In genomic region chr3:8639585-8639984, GRCh38 we compare ENCODE assay signal across 30 cellular contexts. TPM values are rescaled to one million over a fixed set of nuclear protein-coding genes. Genes with fewer than 3 reads are reported as not detected.
"Had no signal": no experiment of that assay in that cellular context is flagged by ENCODE, and none has a peak within 500 bp of the region (broad histone marks: within the 10 kb centered on the region; RNA-seq: fewer than 3 reads in every experiment).

No MANE protein-coding gene starts in this region.

- H3K4me3 ChIP-seq: ascending aorta, breast epithelium, cardiac muscle cell, colonic mucosa, esophagus muscularis mucosa, gastrocnemius medialis, heart left ventricle had no signal

- H3K4me1 ChIP-seq: ascending aorta, breast epithelium, colonic mucosa, esophagus muscularis mucosa, foreskin keratinocyte had no signal

- DNase-seq: activated CD4-positive, alpha-beta memory T cell treated with anti-CD3 and anti-CD28 coated beads for 36 hours; activated CD4-positive, alpha-beta T cell treated with anti-CD3 and anti-CD28 coated beads for 36 hours; activated CD4-positive, alpha-beta T cell treated with anti-CD3 and anti-CD28 coated beads, Interleukin-2, amount 10 ng/mL, durations not matched to agents 24 days and 14 days; activated CD4-positive, CD25-positive, alpha-beta regulatory T cell; activated CD4-positive, CD25-positive, alpha-beta regulatory T cell treated with anti-CD3 and anti-CD28 coated beads, Interleukin-2, amount 50 U/mL, for 72 hours; activated CD8-positive, alpha-beta memory T cell treated with anti-CD3 and anti-CD28 coated beads, Interleukin-2, amount 50 U/mL, for 48 hours; activated CD8-positive, alpha-beta T cell treated with anti-CD3 and anti-CD28 coated beads, Interleukin-2, amount 10 ng/mL, durations not matched to agents 7 days and 5 days; activated gamma-delta T cell; activated naive CD4-positive, alpha-beta T cell; activated naive CD4-positive, alpha-beta T cell treated with anti-CD3 and anti-CD28 coated beads, Interleukin-2, amount 10 ng/mL, durations not matched to agents 7 days and 5 days; activated naive CD8-positive, alpha-beta T cell treated with anti-CD3 and anti-CD28 coated beads, Interleukin-2, amount 10 ng/mL, durations not matched to agents 7 days and 5 days; activated T-cell treated with anti-CD3 and anti-CD28 coated beads for 4 hours; activated T-cell treated with anti-CD3 and anti-CD28 coated beads, Interleukin-2, amount 50 U/mL, for 24 hours; activated T-cell treated with anti-CD3 and anti-CD28 coated beads, Interleukin-2, amount 50 U/mL, for 72 hours; central memory CD4-positive, alpha-beta T cell; cerebellar nuclear complex; colonic mucosa; effector memory CD4-positive, alpha-beta T cell; erythroblast; foreskin keratinocyte; gastrocnemius medialis; glutamatergic neuron; T-helper 2 cell had no signal

- H3K4me3 Mint-ChIP-seq: activated CD4-positive, alpha-beta memory T cell treated with anti-CD3 and anti-CD28 coated beads for 36 hours; activated CD4-positive, alpha-beta T cell treated with anti-CD3 and anti-CD28 coated beads for 36 hours; activated CD4-positive, alpha-beta T cell treated with anti-CD3 and anti-CD28 coated beads, Interleukin-2, amount 10 ng/mL, durations not matched to agents 24 days and 14 days; activated CD8-positive, alpha-beta T cell treated with anti-CD3 and anti-CD28 coated beads, Interleukin-2, amount 10 ng/mL, durations not matched to agents 7 days and 5 days; activated naive CD4-positive, alpha-beta T cell treated with anti-CD3 and anti-CD28 coated beads, Interleukin-2, amount 10 ng/mL, durations not matched to agents 7 days and 5 days; activated naive CD8-positive, alpha-beta T cell treated with anti-CD3 and anti-CD28 coated beads, Interleukin-2, amount 10 ng/mL, durations not matched to agents 7 days and 5 days; activated T-cell treated with anti-CD3 and anti-CD28 coated beads, Interleukin-2, amount 50 U/mL, for 24 hours; activated T-cell treated with anti-CD3 and anti-CD28 coated beads, Interleukin-2, amount 50 U/mL, for 72 hours; brain had no signal

- H3K27me3 ChIP-seq: ascending aorta, breast epithelium, cardiac muscle cell, colonic mucosa, esophagus muscularis mucosa, gastrocnemius medialis, heart left ventricle had no signal

- H3K9me3 Mint-ChIP-seq: activated CD4-positive, alpha-beta T cell treated with anti-CD3 and anti-CD28 coated beads, Interleukin-2, amount 10 ng/mL, durations not matched to agents 24 days and 14 days; activated naive CD8-positive, alpha-beta T cell treated with anti-CD3 and anti-CD28 coated beads, Interleukin-2, amount 10 ng/mL, durations not matched to agents 7 days and 5 days; activated T-cell treated with anti-CD3 and anti-CD28 coated beads, Interleukin-2, amount 50 U/mL, for 24 hours had no signal

- H3K27ac ChIP-seq: ascending aorta, breast epithelium, cardiac muscle cell, colonic mucosa, esophagus muscularis mucosa, foreskin keratinocyte, gastrocnemius medialis had no signal

- H3K36me3 Mint-ChIP-seq: activated CD4-positive, alpha-beta memory T cell treated with anti-CD3 and anti-CD28 coated beads for 36 hours; activated naive CD4-positive, alpha-beta T cell treated with anti-CD3 and anti-CD28 coated beads, Interleukin-2, amount 10 ng/mL, durations not matched to agents 7 days and 5 days; activated naive CD4-positive, alpha-beta T cell treated with anti-CD3 and anti-CD28 coated beads, Interleukin-2, amount 50 U/mL, for 72 hours; activated naive CD8-positive, alpha-beta T cell treated with anti-CD3 and anti-CD28 coated beads, Interleukin-2, amount 10 ng/mL, durations not matched to agents 7 days and 5 days; brain had no signal

- H3K27ac Mint-ChIP-seq: activated CD4-positive, alpha-beta memory T cell treated with anti-CD3 and anti-CD28 coated beads for 36 hours; activated CD4-positive, alpha-beta T cell treated with anti-CD3 and anti-CD28 coated beads for 36 hours; activated CD4-positive, alpha-beta T cell treated with anti-CD3 and anti-CD28 coated beads, Interleukin-2, amount 10 ng/mL, durations not matched to agents 24 days and 14 days; activated CD8-positive, alpha-beta T cell treated with anti-CD3 and anti-CD28 coated beads, Interleukin-2, amount 10 ng/mL, durations not matched to agents 7 days and 5 days; activated naive CD4-positive, alpha-beta T cell treated with anti-CD3 and anti-CD28 coated beads, Interleukin-2, amount 10 ng/mL, durations not matched to agents 7 days and 5 days; activated naive CD4-positive, alpha-beta T cell treated with anti-CD3 and anti-CD28 coated beads, Interleukin-2, amount 50 U/mL, for 72 hours; activated naive CD8-positive, alpha-beta T cell treated with anti-CD3 and anti-CD28 coated beads, Interleukin-2, amount 10 ng/mL, durations not matched to agents 7 days and 5 days; activated T-cell treated with anti-CD3 and anti-CD28 coated beads, Interleukin-2, amount 50 U/mL, for 24 hours; activated T-cell treated with anti-CD3 and anti-CD28 coated beads, Interleukin-2, amount 50 U/mL, for 72 hours had no signal

- H3K36me3 ChIP-seq: ascending aorta, breast epithelium, cardiac muscle cell, colonic mucosa, esophagus muscularis mucosa, gastrocnemius medialis, heart left ventricle had no signal

- H3K4me1 Mint-ChIP-seq: activated CD4-positive, alpha-beta T cell treated with anti-CD3 and anti-CD28 coated beads for 36 hours; activated CD4-positive, alpha-beta T cell treated with anti-CD3 and anti-CD28 coated beads, Interleukin-2, amount 10 ng/mL, durations not matched to agents 24 days and 14 days; activated naive CD4-positive, alpha-beta T cell treated with anti-CD3 and anti-CD28 coated beads, Interleukin-2, amount 10 ng/mL, durations not matched to agents 7 days and 5 days; activated naive CD8-positive, alpha-beta T cell treated with anti-CD3 and anti-CD28 coated beads, Interleukin-2, amount 10 ng/mL, durations not matched to agents 7 days and 5 days had no signal

- H3K9me3 ChIP-seq: ascending aorta, breast epithelium, colonic mucosa, heart left ventricle had no signal

RNA-seq across cellular contexts. Expression of gene SSUH2, which starts 5.0 kb away (rescaled TPM):
- total RNA-seq: activated CD4-positive, alpha-beta memory T cell treated with anti-CD3 and anti-CD28 coated beads for 36 hours; activated CD4-positive, alpha-beta T cell treated with anti-CD3 and anti-CD28 coated beads, Interleukin-2, amount 10 ng/mL, durations not matched to agents 24 days and 14 days; activated naive CD8-positive, alpha-beta T cell treated with anti-CD3 and anti-CD28 coated beads, Interleukin-2, amount 10 ng/mL, durations not matched to agents 7 days and 5 days; ascending aorta had no signal
- polyA plus RNA-seq: cardiac muscle cell had no signal
